In the genomic region with DNA sequence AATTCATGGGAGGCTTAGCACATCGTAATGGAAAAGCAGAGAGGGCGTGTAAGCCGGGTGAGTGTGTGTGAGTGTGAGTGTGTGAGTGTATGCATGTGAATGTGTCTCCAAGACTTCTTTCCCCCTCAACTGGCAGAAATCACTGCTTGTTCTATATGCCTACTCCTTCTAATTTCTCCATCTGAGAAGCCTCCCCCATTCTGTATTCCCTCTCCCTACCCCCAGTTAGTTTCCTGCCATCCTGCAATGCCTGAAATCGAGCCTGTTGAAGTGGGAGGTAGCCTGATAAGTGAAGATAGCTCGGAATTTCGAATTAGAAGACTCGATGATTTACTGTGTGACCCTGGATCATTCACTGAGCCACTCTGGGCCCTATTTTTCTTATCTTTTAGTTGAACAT, we compare ENCODE assay signal across 17 cellular contexts. TPM values are rescaled to one million over a fixed set of nuclear protein-coding genes. Genes with fewer than 3 reads are reported as not detected.
DNase-seq lines count a peak whose midpoint lies in the region; ATAC-seq and TF ChIP-seq lines count a peak whose summit lies in the region.
"Had no signal": no experiment of that assay in that cellular context is flagged by ENCODE, and none has a peak within 500 bp of the region (broad histone marks: within the 10 kb centered on the region; RNA-seq: fewer than 3 reads in every experiment).

No MANE protein-coding gene starts in this region.

- H3K4me3 Mint-ChIP-seq in CD8-positive, alpha-beta memory T cell: peak overlapping the region in 1 of 7 donors; percentile 62
- no peak overlapping the region for H3K4me3 Mint-ChIP-seq in effector memory CD8-positive, alpha-beta T cell
- H3K4me3 Mint-ChIP-seq: CD14-positive monocyte; CD8-positive, alpha-beta T cell; HFFc6 had no signal

- H3K9me3 Mint-ChIP-seq in CD8-positive, alpha-beta memory T cell: no peaks in the 10 kb centered on the region
- H3K9me3 Mint-ChIP-seq in effector memory CD8-positive, alpha-beta T cell: no peaks in the 10 kb centered on the region
- H3K9me3 Mint-ChIP-seq: CD8-positive, alpha-beta T cell; HFFc6 had no signal

- BruUV-seq in Panc1 (replicated peaks; lab: Mats Ljungman, UMichigan): no TSS peak

- H3K36me3 ChIP-seq in CD8-positive, alpha-beta memory T cell (ENCODE audit: insufficient read depth, low read length): no peaks in the 10 kb centered on the region
- H3K36me3 ChIP-seq in Panc1 (ENCODE audit: control insufficient read depth, insufficient read depth, low read length): no peaks in the 10 kb centered on the region
- no peaks in the 10 kb centered on the region for H3K36me3 ChIP-seq in prostate gland
- no peaks in the 10 kb centered on the region for H3K36me3 ChIP-seq in thyroid gland
- H3K36me3 ChIP-seq: BE2C had no signal

- H3K27me3 Mint-ChIP-seq in CD8-positive, alpha-beta memory T cell: peaks cover 0 to 2% of the 10 kb centered on the region in 2 donors
- H3K27me3 Mint-ChIP-seq in effector memory CD8-positive, alpha-beta T cell: no peaks in the 10 kb centered on the region

- H3K27ac Mint-ChIP-seq in CD8-positive, alpha-beta memory T cell: peak overlapping the region in 5 of 8 donors; percentile 26 to 83 (median 55)
- H3K27ac Mint-ChIP-seq in effector memory CD8-positive, alpha-beta T cell: peak overlapping the region; percentile 14 to 87
- H3K27ac Mint-ChIP-seq: CD8-positive, alpha-beta T cell; HFFc6 had no signal

- no peak for TF ChIP-seq POLR2A in prostate gland (IDR thresholded peaks at IDR 0.05)
- no peak for TF ChIP-seq POLR2A in thyroid gland (IDR thresholded peaks at IDR 0.05)

- no peak overlapping the region for H3K27ac ChIP-seq in CD8-positive, alpha-beta memory T cell (ENCODE audit: low read depth, low read length)
- H3K27ac ChIP-seq in Panc1 (ENCODE audit: low read length) (peak overlapping the region; percentile 99), prostate gland (peak overlapping the region; percentile 4 to 51), thyroid gland (no peak overlapping the region)

- no peak for DNase-seq in CD8-positive, alpha-beta memory T cell
- DNase-seq in Panc1 (ENCODE audit: low read depth, low spot score): no peak
- DNase-seq in effector memory CD8-positive, alpha-beta T cell: no peak
- no peak for DNase-seq in prostate gland (ENCODE audit: low spot score)
- DNase-seq in C1 segment of cervical spinal cord (lab: John Stamatoyannopoulos, UW): no peak
- DNase-seq in thyroid gland: no peak
- DNase-seq in NCI-H146 treated with DMSO at 0.1 percent for 48 hours (lab: John Stamatoyannopoulos, UW; ENCODE audit: unreplicated experiment): no peak
- DNase-seq: BE2C; Caco-2; CD8-positive, alpha-beta T cell; DND-41; GDM1; HCEC 1CT; HFFc6 had no signal

- in situ Hi-C loops in Panc1 (cut with HindIII; ENCODE audit: low pct_unique_long_range_greater_than_20kb, low sequenced_read_pairs): no loop called here

- no peaks in the 10 kb centered on the region for H3K9me3 ChIP-seq in CD8-positive, alpha-beta memory T cell (ENCODE audit: low read length)
- H3K9me3 ChIP-seq in Panc1 (ENCODE audit: control insufficient read depth, insufficient read depth, low read depth, low read length) (no peaks in the 10 kb centered on the region), prostate gland (no peaks in the 10 kb centered on the region), thyroid gland (no peaks in the 10 kb centered on the region)
- H3K9me3 ChIP-seq: A549, BE2C, Caco-2 had no signal

- intact Hi-C loops in Panc1 (cut with micrococcal nuclease; ENCODE audit: unreplicated experiment) (no loop called here), prostate gland (cut with DNase I) (no loop called here), thyroid gland (cut with DNase I) (no loop called here)

- 92% methylated on average over 7 of the region's 7 CpGs for WGBS in prostate gland
- 85 to 86% methylated on average over 7 of the region's 7 CpGs for WGBS in thyroid gland, 2 donors

- no peak for ATAC-seq in Panc1
- ATAC-seq in effector memory CD8-positive, alpha-beta T cell (replicated peaks): no peak
- ATAC-seq: A549; CD8-positive, alpha-beta T cell; HepG2 had no signal

- H3K4me1 ChIP-seq in CD8-positive, alpha-beta memory T cell (ENCODE audit: insufficient read depth, low read length): peaks cover 5% of the 10 kb centered on the region
- H3K4me1 ChIP-seq in Panc1 (ENCODE audit: control insufficient read depth, insufficient read depth, low read length) (peaks cover 64% of the 10 kb centered on the region), prostate gland (replicated peaks) (no peaks in the 10 kb centered on the region), thyroid gland (no peaks in the 10 kb centered on the region)
- H3K4me1 ChIP-seq: BE2C, Caco-2 had no signal

- H3K4me3 ChIP-seq in CD8-positive, alpha-beta memory T cell (ENCODE audit: low read length): no peak overlapping the region
- H3K4me3 ChIP-seq in Panc1 (ENCODE audit: low read depth in 2 of 2, low read length in 2 of 2) (no peak overlapping the region), prostate gland (no peak overlapping the region), thyroid gland (replicated peaks in 1 of 3) (no peak overlapping the region)
- H3K4me3 ChIP-seq: A549 had no signal

- H3K27me3 ChIP-seq in CD8-positive, alpha-beta memory T cell (ENCODE audit: insufficient read depth, low read length, poor library complexity, severe bottlenecking): no peaks in the 10 kb centered on the region
- no peaks in the 10 kb centered on the region for H3K27me3 ChIP-seq in Panc1 (ENCODE audit: control insufficient read depth, insufficient read depth, low read length)
- H3K27me3 ChIP-seq in prostate gland (replicated peaks; ENCODE audit: insufficient read depth): no peaks in the 10 kb centered on the region
- no peaks in the 10 kb centered on the region for H3K27me3 ChIP-seq in thyroid gland
- H3K27me3 ChIP-seq: BE2C had no signal

- peaks cover 42 to 51% (median 45%) of the 10 kb centered on the region in 3 donors for H3K4me1 Mint-ChIP-seq in CD8-positive, alpha-beta memory T cell
- peaks cover 33 to 45% of the 10 kb centered on the region in 2 donors for H3K4me1 Mint-ChIP-seq in effector memory CD8-positive, alpha-beta T cell (ENCODE audit: low read depth in 2 of 2)
- H3K4me1 Mint-ChIP-seq: CD14-positive monocyte had no signal

- CTCF ChIA-PET in CD8-positive, alpha-beta memory T cell (lab: Charles Lee): no interaction called here
- CTCF ChIA-PET in Panc1 (lab: Charles Lee): interaction anchor here (0.5 kb wide), 1 partner anchor 11 kb away, joined by 6 read pairs; no protein-coding TSS in a partner anchor

- peaks cover 0 to 4% (median 0%) of the 10 kb centered on the region in 3 donors for H3K36me3 Mint-ChIP-seq in CD8-positive, alpha-beta memory T cell
- H3K36me3 Mint-ChIP-seq in effector memory CD8-positive, alpha-beta T cell (ENCODE audit: insufficient read depth): peaks cover 9% of the 10 kb centered on the region
- H3K36me3 Mint-ChIP-seq: CD14-positive monocyte; CD8-positive, alpha-beta T cell had no signal

- POLR2A ChIA-PET in CD8-positive, alpha-beta memory T cell (lab: Charles Lee): no interaction called here
- POLR2A ChIA-PET in Panc1 (lab: Charles Lee): no interaction called here

- TF ChIP-seq CTCF in Panc1 (IDR thresholded peaks at IDR 0.05) (no peak), prostate gland (IDR thresholded peaks at IDR 0.05) (no peak), thyroid gland (IDR thresholded peaks at IDR 0.05) (no peak)

RNA-seq across cellular contexts. Expression of a gene that starts 30.0 kb away (rescaled TPM):
- 100 to 1,000 TPM; 560 to 565 TPM for total RNA-seq in CD8-positive, alpha-beta memory T cell
- 358 TPM for polyA plus RNA-seq in CD8-positive, alpha-beta memory T cell
- total RNA-seq in Panc1 (2021; ENCODE audit: unreplicated experiment) (683 TPM), prostate gland (100 to 1,000 TPM; 208 to 248 TPM), thyroid gland (100 to 1,000 TPM; 246 to 270 (median 265) TPM)
- polyA plus RNA-seq in Panc1 (2012; ENCODE audit: insufficient read length): 719 TPM

Comparison
In these comparisons a context has a peak if more than half of its experiments do, and no peak if none do; other contexts are left out.
1. H3K27ac ChIP-seq: peak in Panc1 (single experiment) and prostate gland (2 of 2); none in CD8-positive, alpha-beta memory T cell (single experiment) and thyroid gland (0 of 3).